Comparison of ENCODE assay signal across 19 cellular contexts in genomic region chr10:1605121-1605520, GRCh38.
DNase-seq lines count a peak whose midpoint lies in the region; ATAC-seq and TF ChIP-seq lines count a peak whose summit lies in the region.
"Had no signal": no experiment of that assay in that cellular context is flagged by ENCODE, and none has a peak within 500 bp of the region (broad histone marks: within the 10 kb centered on the region; RNA-seq: fewer than 3 reads in every experiment).

No MANE protein-coding gene starts in this region.

- no peaks in the 10 kb centered on the region for H3K9me3 Mint-ChIP-seq in type B pancreatic cell
- peaks cover 0 to 2% (median 0%) of the 10 kb centered on the region in 9 donors for H3K9me3 Mint-ChIP-seq in naive thymus-derived CD8-positive, alpha-beta T cell
- H3K9me3 Mint-ChIP-seq: CD4-positive, alpha-beta T cell; CD8-positive, alpha-beta T cell had no signal

- H4K8ac ChIP-seq in neuronal stem cell (ENCODE audit: low read depth, low read length), result no peak overlapping the region

- DNase-seq in activated CD8-positive, alpha-beta memory T cell treated with anti-CD3 and anti-CD28 coated beads for 24 hours, result peak; percentile 17
- DNase-seq in activated CD8-positive, alpha-beta memory T cell treated with anti-CD3 and anti-CD28 coated beads, Interleukin-2, amount 50 U/mL, for 48 hours, result no peak
- no peak for DNase-seq in neuronal stem cell (ENCODE audit: low spot score)
- DNase-seq in type B pancreatic cell (ENCODE audit: extremely low spot score, unreplicated experiment), result peak; percentile 24
- no peak for DNase-seq in naive thymus-derived CD8-positive, alpha-beta T cell
- no peak for DNase-seq in NCI-H1105 treated with DMSO at 0.1 percent for 48 hours (lab: John Stamatoyannopoulos, UW)
- DNase-seq in posterior vena cava (ENCODE audit: low spot score), result no peak
- DNase-seq: AML-193; Caco-2; Calu3; CD4-positive, alpha-beta T cell; CD8-positive, alpha-beta T cell; DMS79 treated with DMSO at 0.1 percent for 48 hours; GF-D8 had no signal

- H2BK12ac ChIP-seq in neuronal stem cell (ENCODE audit: low read length), result no peak overlapping the region

- peak overlapping the region; percentile 25 for H3K18ac ChIP-seq in neuronal stem cell (ENCODE audit: low read length)

- H2BK120ac ChIP-seq in neuronal stem cell (ENCODE audit: low read depth, low read length), result no peak overlapping the region

- no peaks in the 10 kb centered on the region for H3K79me1 ChIP-seq in neuronal stem cell (ENCODE audit: low read depth, low read length)

- no peak overlapping the region for H3K4ac ChIP-seq in neuronal stem cell (ENCODE audit: low read length)

- H2BK15ac ChIP-seq in neuronal stem cell (ENCODE audit: low read length), result no peak overlapping the region

- POLR2A ChIA-PET in naive thymus-derived CD8-positive, alpha-beta T cell (lab: Charles Lee), result no interaction called here

- H3K4me3 ChIP-seq in neuronal stem cell (ENCODE audit: low read length in 2 of 2), result no peak overlapping the region
- H3K4me3 ChIP-seq: A549; BLaER1 treated with 17β-estradiol and CSF1 and Interleukin-3, amounts not matched to agents 10 nM and 100 nM had no signal

- H2AK5ac ChIP-seq in neuronal stem cell (ENCODE audit: low read depth, low read length), result no peak overlapping the region

- no peaks in the 10 kb centered on the region for H3K36me3 Mint-ChIP-seq in type B pancreatic cell
- no peaks in the 10 kb centered on the region for H3K36me3 Mint-ChIP-seq in naive thymus-derived CD8-positive, alpha-beta T cell
- H3K36me3 Mint-ChIP-seq: CD8-positive, alpha-beta T cell had no signal

- intact Hi-C loops in posterior vena cava (cut with DNase I), result no loop called here

- H3K14ac ChIP-seq in neuronal stem cell (ENCODE audit: low read length), result no peak overlapping the region

- no peak overlapping the region for H4K91ac ChIP-seq in neuronal stem cell (ENCODE audit: low read depth, low read length, poor library complexity)

- no peak overlapping the region for H3K9ac ChIP-seq in neuronal stem cell (ENCODE audit: low read depth, low read length, poor library complexity)
- H3K9ac ChIP-seq: BLaER1 treated with 17β-estradiol and CSF1 and Interleukin-3, amounts not matched to agents 10 nM and 100 nM had no signal

- H3K27ac Mint-ChIP-seq in type B pancreatic cell, result no peak overlapping the region
- H3K27ac Mint-ChIP-seq in naive thymus-derived CD8-positive, alpha-beta T cell, result no peak overlapping the region
- H3K27ac Mint-ChIP-seq: B cell; CD4-positive, alpha-beta T cell; CD8-positive, alpha-beta T cell had no signal

- no peak overlapping the region for H3K27ac ChIP-seq in neuronal stem cell (replicated peaks; ENCODE audit: low read length)
- H3K27ac ChIP-seq: 22Rv1; A549; BLaER1 treated with 17β-estradiol and CSF1 and Interleukin-3, amounts not matched to agents 10 nM and 100 nM; C4-2B had no signal

- peaks cover 0 to 16% (median 0%) of the 10 kb centered on the region in 3 experiments for H3K27me3 ChIP-seq in neuronal stem cell (ENCODE audit: control insufficient read depth in 3 of 3, insufficient read depth in 3 of 3, low read depth in 1 of 3, low read length in 3 of 3)

- no peak for TF ChIP-seq CTCF in type B pancreatic cell (conservative IDR thresholded peaks at IDR 0.05)

- H3K4me3 Mint-ChIP-seq in type B pancreatic cell, result no peak overlapping the region
- no peak overlapping the region for H3K4me3 Mint-ChIP-seq in naive thymus-derived CD8-positive, alpha-beta T cell
- H3K4me3 Mint-ChIP-seq: B cell; CD4-positive, alpha-beta T cell; CD8-positive, alpha-beta T cell had no signal

- no peaks in the 10 kb centered on the region for H3K36me3 ChIP-seq in neuronal stem cell (replicated peaks in 1 of 2; ENCODE audit: control insufficient read depth in 2 of 2, insufficient read depth in 2 of 2, low read length in 2 of 2)
- H3K36me3 ChIP-seq: BLaER1 treated with 17β-estradiol and CSF1 and Interleukin-3, amounts not matched to agents 10 nM and 100 nM had no signal

- peaks cover 15% of the 10 kb centered on the region for H3K4me1 Mint-ChIP-seq in type B pancreatic cell (ENCODE audit: unreplicated experiment)
- peaks cover 2 to 13% (median 11%) of the 10 kb centered on the region in 4 donors for H3K4me1 Mint-ChIP-seq in naive thymus-derived CD8-positive, alpha-beta T cell

- peaks cover 53% of the 10 kb centered on the region for H3K27me3 Mint-ChIP-seq in type B pancreatic cell
- peaks cover 16 to 42% (median 37%) of the 10 kb centered on the region in 5 donors for H3K27me3 Mint-ChIP-seq in naive thymus-derived CD8-positive, alpha-beta T cell

- no peak overlapping the region for H2AFZ ChIP-seq in neuronal stem cell (ENCODE audit: low read length)

- H3K9me3 ChIP-seq in neuronal stem cell (replicated peaks in 1 of 2; ENCODE audit: control insufficient read depth in 2 of 2, insufficient read depth in 1 of 2, low read depth in 1 of 2, low read length in 2 of 2), result no peaks in the 10 kb centered on the region
- H3K9me3 ChIP-seq: A549; BLaER1 treated with 17β-estradiol and CSF1 and Interleukin-3, amounts not matched to agents 10 nM and 100 nM; Caco-2 had no signal

- H3K23ac ChIP-seq in neuronal stem cell (ENCODE audit: low read depth, low read length, poor library complexity), result no peak overlapping the region

- H3K4me2 ChIP-seq in neuronal stem cell (ENCODE audit: insufficient read depth, low read length, poor library complexity, severe bottlenecking), result no peak overlapping the region
- H3K4me2 ChIP-seq: A549; BLaER1 treated with 17β-estradiol and CSF1 and Interleukin-3, amounts not matched to agents 10 nM and 100 nM had no signal

- H2BK5ac ChIP-seq in neuronal stem cell (ENCODE audit: low read length), result no peak overlapping the region

- no CpG with 5 or more reads among the region's 5 CpGs for WGBS in neuronal stem cell (ENCODE audit: extremely low coverage in 2 of 2, insufficient read length in 2 of 2, insufficient replicate concordance in 1 of 2), 2 donors

- H3K4me1 ChIP-seq in neuronal stem cell (ENCODE audit: control insufficient read depth in 2 of 2, insufficient read depth in 1 of 2, low read depth in 1 of 2, low read length in 2 of 2), result peaks cover 0 to 10% of the 10 kb centered on the region in 2 donors
- H3K4me1 ChIP-seq: A549, Caco-2 had no signal

- ATAC-seq in naive thymus-derived CD8-positive, alpha-beta T cell, result no peak
- ATAC-seq: A549; CD8-positive, alpha-beta T cell had no signal

Comparison
In these comparisons a context has a peak if more than half of its experiments do, and no peak if none do; other contexts are left out.
1. DNase-seq: peak in activated CD8-positive, alpha-beta memory T cell treated with anti-CD3 and anti-CD28 coated beads for 24 hours (single experiment) and type B pancreatic cell (single experiment); none in activated CD8-positive, alpha-beta memory T cell treated with anti-CD3 and anti-CD28 coated beads, Interleukin-2, amount 50 U/mL, for 48 hours (single experiment), neuronal stem cell (single experiment), naive thymus-derived CD8-positive, alpha-beta T cell (0 of 10), NCI-H1105 treated with DMSO at 0.1 percent for 48 hours (single experiment) and posterior vena cava (single experiment).